1 cellular context compared by ENCODE assay signal in genomic region chr20:37378420-37378784, GRCh38.
TF ChIP-seq lines count a peak whose summit lies in the region.

No MANE protein-coding gene starts in this region.

TF ChIP-seq in HCT116, 20 proteins besides CTCF, POLR2A, EP300 and RAD21 (continued from another document):
- no peak for TF ChIP-seq ZBTB33 (IDR thresholded peaks at IDR 0.05; ENCODE audit: extremely low read depth, insufficient replicate concordance, low read length)
- no peak for TF ChIP-seq POLR2AphosphoS5 (IDR thresholded peaks at IDR 0.05; ENCODE audit: low read depth, low read length)
- no peak for TF ChIP-seq ATF3 (IDR thresholded peaks at IDR 0.05)
- no peak for TF ChIP-seq CEBPB (IDR thresholded peaks at IDR 0.05; ENCODE audit: low read depth)
- TF ChIP-seq ZFX (IDR thresholded peaks at IDR 0.05): no peak
